In the genomic region with DNA sequence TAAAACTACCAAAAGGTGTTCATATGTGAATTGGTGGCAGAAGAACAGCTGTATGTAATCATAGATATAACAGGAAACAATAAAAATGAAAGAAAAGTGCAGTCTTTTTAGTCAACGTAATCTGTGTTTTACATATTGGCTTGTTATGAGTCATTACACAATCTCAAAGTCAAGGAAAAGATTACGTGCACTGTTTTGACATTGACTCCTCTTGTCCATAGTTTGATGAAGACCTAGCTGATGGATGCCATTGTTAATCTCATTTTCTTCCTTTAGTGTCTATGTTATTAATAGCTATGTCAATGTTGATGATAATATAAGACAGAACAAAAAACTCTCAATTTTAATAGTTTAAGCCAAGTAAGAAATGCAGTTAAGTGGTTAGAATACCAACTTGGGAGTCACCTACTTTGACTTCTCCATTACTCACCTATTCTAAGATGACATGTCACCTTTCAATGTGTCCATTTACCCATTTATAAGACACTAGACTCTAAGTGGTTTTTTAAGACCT, we compare ENCODE assay signal across 1 cellular context.
TF ChIP-seq lines count a peak whose summit lies in the region.

No MANE protein-coding gene starts in this region.

TF ChIP-seq in K562, 482 proteins besides CTCF, POLR2A, EP300 and RAD21 (continued from another document and continues in another):
- TF ChIP-seq, protein P1, sequence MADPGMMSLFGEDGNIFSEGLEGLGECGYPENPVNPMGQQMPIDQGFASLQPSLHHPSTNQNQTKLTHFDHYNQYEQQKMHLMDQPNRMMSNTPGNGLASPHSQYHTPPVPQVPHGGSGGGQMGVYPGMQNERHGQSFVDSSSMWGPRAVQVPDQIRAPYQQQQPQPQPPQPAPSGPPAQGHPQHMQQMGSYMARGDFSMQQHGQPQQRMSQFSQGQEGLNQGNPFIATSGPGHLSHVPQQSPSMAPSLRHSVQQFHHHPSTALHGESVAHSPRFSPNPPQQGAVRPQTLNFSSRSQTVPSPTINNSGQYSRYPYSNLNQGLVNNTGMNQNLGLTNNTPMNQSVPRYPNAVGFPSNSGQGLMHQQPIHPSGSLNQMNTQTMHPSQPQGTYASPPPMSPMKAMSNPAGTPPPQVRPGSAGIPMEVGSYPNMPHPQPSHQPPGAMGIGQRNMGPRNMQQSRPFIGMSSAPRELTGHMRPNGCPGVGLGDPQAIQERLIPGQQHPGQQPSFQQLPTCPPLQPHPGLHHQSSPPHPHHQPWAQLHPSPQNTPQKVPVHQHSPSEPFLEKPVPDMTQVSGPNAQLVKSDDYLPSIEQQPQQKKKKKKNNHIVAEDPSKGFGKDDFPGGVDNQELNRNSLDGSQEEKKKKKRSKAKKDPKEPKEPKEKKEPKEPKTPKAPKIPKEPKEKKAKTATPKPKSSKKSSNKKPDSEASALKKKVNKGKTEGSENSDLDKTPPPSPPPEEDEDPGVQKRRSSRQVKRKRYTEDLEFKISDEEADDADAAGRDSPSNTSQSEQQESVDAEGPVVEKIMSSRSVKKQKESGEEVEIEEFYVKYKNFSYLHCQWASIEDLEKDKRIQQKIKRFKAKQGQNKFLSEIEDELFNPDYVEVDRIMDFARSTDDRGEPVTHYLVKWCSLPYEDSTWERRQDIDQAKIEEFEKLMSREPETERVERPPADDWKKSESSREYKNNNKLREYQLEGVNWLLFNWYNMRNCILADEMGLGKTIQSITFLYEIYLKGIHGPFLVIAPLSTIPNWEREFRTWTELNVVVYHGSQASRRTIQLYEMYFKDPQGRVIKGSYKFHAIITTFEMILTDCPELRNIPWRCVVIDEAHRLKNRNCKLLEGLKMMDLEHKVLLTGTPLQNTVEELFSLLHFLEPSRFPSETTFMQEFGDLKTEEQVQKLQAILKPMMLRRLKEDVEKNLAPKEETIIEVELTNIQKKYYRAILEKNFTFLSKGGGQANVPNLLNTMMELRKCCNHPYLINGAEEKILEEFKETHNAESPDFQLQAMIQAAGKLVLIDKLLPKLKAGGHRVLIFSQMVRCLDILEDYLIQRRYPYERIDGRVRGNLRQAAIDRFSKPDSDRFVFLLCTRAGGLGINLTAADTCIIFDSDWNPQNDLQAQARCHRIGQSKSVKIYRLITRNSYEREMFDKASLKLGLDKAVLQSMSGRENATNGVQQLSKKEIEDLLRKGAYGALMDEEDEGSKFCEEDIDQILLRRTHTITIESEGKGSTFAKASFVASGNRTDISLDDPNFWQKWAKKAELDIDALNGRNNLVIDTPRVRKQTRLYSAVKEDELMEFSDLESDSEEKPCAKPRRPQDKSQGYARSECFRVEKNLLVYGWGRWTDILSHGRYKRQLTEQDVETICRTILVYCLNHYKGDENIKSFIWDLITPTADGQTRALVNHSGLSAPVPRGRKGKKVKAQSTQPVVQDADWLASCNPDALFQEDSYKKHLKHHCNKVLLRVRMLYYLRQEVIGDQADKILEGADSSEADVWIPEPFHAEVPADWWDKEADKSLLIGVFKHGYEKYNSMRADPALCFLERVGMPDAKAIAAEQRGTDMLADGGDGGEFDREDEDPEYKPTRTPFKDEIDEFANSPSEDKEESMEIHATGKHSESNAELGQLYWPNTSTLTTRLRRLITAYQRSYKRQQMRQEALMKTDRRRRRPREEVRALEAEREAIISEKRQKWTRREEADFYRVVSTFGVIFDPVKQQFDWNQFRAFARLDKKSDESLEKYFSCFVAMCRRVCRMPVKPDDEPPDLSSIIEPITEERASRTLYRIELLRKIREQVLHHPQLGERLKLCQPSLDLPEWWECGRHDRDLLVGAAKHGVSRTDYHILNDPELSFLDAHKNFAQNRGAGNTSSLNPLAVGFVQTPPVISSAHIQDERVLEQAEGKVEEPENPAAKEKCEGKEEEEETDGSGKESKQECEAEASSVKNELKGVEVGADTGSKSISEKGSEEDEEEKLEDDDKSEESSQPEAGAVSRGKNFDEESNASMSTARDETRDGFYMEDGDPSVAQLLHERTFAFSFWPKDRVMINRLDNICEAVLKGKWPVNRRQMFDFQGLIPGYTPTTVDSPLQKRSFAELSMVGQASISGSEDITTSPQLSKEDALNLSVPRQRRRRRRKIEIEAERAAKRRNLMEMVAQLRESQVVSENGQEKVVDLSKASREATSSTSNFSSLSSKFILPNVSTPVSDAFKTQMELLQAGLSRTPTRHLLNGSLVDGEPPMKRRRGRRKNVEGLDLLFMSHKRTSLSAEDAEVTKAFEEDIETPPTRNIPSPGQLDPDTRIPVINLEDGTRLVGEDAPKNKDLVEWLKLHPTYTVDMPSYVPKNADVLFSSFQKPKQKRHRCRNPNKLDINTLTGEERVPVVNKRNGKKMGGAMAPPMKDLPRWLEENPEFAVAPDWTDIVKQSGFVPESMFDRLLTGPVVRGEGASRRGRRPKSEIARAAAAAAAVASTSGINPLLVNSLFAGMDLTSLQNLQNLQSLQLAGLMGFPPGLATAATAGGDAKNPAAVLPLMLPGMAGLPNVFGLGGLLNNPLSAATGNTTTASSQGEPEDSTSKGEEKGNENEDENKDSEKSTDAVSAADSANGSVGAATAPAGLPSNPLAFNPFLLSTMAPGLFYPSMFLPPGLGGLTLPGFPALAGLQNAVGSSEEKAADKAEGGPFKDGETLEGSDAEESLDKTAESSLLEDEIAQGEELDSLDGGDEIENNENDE (IDR thresholded peaks at IDR 0.05; ENCODE audit: low read depth, low read length) = no peak
- TF ChIP-seq HOXB6 (CRISPR knock-in tag; IDR thresholded peaks at IDR 0.05; ENCODE audit: borderline replicate concordance) (no peak), DDX20 (tag; IDR thresholded peaks at IDR 0.05; ENCODE audit: low read depth) (no peak), RBM15 (IDR thresholded peaks at IDR 0.05; ENCODE audit: insufficient read depth, low read length) (no peak), PML (IDR thresholded peaks at IDR 0.05; ENCODE audit: low read length) (peak; percentile 65; the same call in 1 of the 2 replicates), GATAD2A (IDR thresholded peaks at IDR 0.05) (no peak), HIVEP1 (CRISPR knock-in tag; IDR thresholded peaks at IDR 0.05) (no peak), CBFA2T2 (conservative IDR thresholded peaks at IDR 0.05) (peak; percentile 84), U2AF1 (optimal IDR thresholded peaks at IDR 0.05; ENCODE audit: low read depth, low read length) (no peak), MTF1 (CRISPR knock-in tag; IDR thresholded peaks at IDR 0.05; ENCODE audit: borderline replicate concordance) (no peak), PTRF (tag; IDR thresholded peaks at IDR 0.05) (no peak), HMGN3 (IDR thresholded peaks at IDR 0.05; ENCODE audit: borderline replicate concordance, extremely low read depth, insufficient read length, low read depth, low read length) (peak; percentile 34), HLTF (IDR thresholded peaks at IDR 0.05) (no peak), MEF2D (tag; conservative IDR thresholded peaks at IDR 0.05; ENCODE audit: low read depth) (0 out of 2 replicates have a peak, but pooled peaks have one; percentile 22)
- TF ChIP-seq, protein P2, sequence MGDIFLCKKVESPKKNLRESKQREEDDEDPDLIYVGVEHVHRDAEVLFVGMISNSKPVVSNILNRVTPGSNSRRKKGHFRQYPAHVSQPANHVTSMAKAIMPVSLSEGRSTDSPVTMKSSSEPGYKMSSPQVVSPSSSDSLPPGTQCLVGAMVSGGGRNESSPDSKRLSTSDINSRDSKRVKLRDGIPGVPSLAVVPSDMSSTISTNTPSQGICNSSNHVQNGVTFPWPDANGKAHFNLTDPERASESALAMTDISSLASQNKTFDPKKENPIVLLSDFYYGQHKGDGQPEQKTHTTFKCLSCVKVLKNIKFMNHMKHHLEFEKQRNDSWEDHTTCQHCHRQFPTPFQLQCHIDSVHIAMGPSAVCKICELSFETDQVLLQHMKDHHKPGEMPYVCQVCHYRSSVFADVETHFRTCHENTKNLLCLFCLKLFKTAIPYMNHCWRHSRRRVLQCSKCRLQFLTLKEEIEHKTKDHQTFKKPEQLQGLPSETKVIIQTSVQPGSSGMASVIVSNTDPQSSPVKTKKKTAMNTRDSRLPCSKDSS (IDR thresholded peaks at IDR 0.05; ENCODE audit: low read depth, partially characterized antibody) = no peak
- TF ChIP-seq, protein P3, sequence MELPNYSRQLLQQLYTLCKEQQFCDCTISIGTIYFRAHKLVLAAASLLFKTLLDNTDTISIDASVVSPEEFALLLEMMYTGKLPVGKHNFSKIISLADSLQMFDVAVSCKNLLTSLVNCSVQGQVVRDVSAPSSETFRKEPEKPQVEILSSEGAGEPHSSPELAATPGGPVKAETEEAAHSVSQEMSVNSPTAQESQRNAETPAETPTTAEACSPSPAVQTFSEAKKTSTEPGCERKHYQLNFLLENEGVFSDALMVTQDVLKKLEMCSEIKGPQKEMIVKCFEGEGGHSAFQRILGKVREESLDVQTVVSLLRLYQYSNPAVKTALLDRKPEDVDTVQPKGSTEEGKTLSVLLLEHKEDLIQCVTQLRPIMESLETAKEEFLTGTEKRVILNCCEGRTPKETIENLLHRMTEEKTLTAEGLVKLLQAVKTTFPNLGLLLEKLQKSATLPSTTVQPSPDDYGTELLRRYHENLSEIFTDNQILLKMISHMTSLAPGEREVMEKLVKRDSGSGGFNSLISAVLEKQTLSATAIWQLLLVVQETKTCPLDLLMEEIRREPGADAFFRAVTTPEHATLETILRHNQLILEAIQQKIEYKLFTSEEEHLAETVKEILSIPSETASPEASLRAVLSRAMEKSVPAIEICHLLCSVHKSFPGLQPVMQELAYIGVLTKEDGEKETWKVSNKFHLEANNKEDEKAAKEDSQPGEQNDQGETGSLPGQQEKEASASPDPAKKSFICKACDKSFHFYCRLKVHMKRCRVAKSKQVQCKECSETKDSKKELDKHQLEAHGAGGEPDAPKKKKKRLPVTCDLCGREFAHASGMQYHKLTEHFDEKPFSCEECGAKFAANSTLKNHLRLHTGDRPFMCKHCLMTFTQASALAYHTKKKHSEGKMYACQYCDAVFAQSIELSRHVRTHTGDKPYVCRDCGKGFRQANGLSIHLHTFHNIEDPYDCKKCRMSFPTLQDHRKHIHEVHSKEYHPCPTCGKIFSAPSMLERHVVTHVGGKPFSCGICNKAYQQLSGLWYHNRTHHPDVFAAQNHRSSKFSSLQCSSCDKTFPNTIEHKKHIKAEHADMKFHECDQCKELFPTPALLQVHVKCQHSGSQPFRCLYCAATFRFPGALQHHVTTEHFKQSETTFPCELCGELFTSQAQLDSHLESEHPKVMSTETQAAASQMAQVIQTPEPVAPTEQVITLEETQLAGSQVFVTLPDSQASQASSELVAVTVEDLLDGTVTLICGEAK (IDR thresholded peaks at IDR 0.05) = no peak
- TF ChIP-seq, protein P3 (CRISPR knock-in tag; IDR thresholded peaks at IDR 0.05) = no peak
- TF ChIP-seq, protein P4, sequence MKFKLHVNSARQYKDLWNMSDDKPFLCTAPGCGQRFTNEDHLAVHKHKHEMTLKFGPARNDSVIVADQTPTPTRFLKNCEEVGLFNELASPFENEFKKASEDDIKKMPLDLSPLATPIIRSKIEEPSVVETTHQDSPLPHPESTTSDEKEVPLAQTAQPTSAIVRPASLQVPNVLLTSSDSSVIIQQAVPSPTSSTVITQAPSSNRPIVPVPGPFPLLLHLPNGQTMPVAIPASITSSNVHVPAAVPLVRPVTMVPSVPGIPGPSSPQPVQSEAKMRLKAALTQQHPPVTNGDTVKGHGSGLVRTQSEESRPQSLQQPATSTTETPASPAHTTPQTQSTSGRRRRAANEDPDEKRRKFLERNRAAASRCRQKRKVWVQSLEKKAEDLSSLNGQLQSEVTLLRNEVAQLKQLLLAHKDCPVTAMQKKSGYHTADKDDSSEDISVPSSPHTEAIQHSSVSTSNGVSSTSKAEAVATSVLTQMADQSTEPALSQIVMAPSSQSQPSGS (CRISPR knock-in tag; IDR thresholded peaks at IDR 0.05) = no peak
